ENCODE assay signal across 1 cellular context in the genomic region with DNA sequence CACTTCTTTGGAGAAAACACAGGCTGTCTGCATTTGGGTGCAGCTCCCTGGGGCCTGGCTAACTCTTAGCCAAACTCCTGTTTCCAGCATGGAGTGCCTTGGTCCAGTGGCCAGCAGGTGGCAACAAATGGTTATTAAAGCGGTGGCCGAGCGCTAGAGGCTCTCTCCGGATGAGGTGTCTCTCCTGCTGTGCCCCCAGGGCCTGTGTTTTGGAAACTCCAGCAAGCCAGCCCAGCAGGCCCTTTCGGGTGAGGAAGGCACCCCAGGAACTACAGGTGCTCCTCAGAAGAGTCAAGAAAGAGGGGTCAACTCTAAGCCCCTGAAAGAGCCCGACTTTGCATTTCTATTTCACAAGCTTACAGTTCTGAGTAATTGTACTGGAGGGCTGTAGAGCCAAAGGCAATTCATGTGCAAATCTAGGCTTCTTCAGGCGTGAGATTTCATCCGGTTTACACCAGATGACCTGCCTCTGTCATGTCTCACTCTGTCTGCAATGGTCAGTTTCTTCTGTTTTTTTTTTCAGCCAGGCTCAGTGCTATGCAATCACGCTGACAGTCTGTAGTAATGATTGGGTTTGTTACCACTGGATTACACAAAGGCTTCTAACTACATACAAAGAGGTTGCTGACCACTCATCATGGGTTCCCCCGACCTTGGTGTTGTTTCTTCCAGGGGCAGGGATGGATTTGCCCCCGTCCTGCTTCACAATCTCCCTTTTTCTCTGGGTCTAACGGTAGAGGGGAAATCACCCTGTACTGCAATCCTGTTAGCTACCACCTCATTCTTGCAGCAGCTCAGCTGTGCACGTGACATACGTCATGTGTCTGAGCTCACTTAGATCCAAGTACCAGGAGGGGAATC.
A peak's percentile ranks its signal among the peaks of the same experiment; 100 is the strongest.
TF ChIP-seq lines count a peak whose summit lies in the region.

No MANE protein-coding gene starts in this region.

TF ChIP-seq in WTC11, 78 proteins besides CTCF, POLR2A, EP300 and RAD21 (continued from another document and continues in another):
- TF ChIP-seq, protein P1, sequence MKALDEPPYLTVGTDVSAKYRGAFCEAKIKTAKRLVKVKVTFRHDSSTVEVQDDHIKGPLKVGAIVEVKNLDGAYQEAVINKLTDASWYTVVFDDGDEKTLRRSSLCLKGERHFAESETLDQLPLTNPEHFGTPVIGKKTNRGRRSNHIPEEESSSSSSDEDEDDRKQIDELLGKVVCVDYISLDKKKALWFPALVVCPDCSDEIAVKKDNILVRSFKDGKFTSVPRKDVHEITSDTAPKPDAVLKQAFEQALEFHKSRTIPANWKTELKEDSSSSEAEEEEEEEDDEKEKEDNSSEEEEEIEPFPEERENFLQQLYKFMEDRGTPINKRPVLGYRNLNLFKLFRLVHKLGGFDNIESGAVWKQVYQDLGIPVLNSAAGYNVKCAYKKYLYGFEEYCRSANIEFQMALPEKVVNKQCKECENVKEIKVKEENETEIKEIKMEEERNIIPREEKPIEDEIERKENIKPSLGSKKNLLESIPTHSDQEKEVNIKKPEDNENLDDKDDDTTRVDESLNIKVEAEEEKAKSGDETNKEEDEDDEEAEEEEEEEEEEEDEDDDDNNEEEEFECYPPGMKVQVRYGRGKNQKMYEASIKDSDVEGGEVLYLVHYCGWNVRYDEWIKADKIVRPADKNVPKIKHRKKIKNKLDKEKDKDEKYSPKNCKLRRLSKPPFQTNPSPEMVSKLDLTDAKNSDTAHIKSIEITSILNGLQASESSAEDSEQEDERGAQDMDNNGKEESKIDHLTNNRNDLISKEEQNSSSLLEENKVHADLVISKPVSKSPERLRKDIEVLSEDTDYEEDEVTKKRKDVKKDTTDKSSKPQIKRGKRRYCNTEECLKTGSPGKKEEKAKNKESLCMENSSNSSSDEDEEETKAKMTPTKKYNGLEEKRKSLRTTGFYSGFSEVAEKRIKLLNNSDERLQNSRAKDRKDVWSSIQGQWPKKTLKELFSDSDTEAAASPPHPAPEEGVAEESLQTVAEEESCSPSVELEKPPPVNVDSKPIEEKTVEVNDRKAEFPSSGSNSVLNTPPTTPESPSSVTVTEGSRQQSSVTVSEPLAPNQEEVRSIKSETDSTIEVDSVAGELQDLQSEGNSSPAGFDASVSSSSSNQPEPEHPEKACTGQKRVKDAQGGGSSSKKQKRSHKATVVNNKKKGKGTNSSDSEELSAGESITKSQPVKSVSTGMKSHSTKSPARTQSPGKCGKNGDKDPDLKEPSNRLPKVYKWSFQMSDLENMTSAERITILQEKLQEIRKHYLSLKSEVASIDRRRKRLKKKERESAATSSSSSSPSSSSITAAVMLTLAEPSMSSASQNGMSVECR (CRISPR knock-in tag; IDR thresholded peaks at IDR 0.05; ENCODE audit: borderline replicate concordance): no peak
- TF ChIP-seq ZNF121 (CRISPR knock-in tag; IDR thresholded peaks at IDR 0.05): no peak
- no peak for TF ChIP-seq ATF1 (CRISPR knock-in tag; IDR thresholded peaks at IDR 0.05)
- TF ChIP-seq GABPB1 (CRISPR knock-in tag; IDR thresholded peaks at IDR 0.05): no peak
- TF ChIP-seq ESRRA (CRISPR knock-in tag; IDR thresholded peaks at IDR 0.05; ENCODE audit: borderline replicate concordance): no peak
- TF ChIP-seq NFYB (CRISPR knock-in tag; conservative IDR thresholded peaks at IDR 0.05; ENCODE audit: low read depth): no peak
- peak; percentile 52; the same call in 1 of the 2 replicates for TF ChIP-seq FOXP1 (CRISPR knock-in tag; IDR thresholded peaks at IDR 0.05; ENCODE audit: borderline replicate concordance)
- no peak for TF ChIP-seq ELF4 (CRISPR knock-in tag; IDR thresholded peaks at IDR 0.05; ENCODE audit: low read depth)
- TF ChIP-seq, protein P2, sequence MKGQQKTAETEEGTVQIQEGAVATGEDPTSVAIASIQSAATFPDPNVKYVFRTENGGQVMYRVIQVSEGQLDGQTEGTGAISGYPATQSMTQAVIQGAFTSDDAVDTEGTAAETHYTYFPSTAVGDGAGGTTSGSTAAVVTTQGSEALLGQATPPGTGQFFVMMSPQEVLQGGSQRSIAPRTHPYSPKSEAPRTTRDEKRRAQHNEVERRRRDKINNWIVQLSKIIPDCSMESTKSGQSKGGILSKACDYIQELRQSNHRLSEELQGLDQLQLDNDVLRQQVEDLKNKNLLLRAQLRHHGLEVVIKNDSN (CRISPR knock-in tag; IDR thresholded peaks at IDR 0.05): peak; percentile 65; the same call in 1 of the 2 replicates
- TF ChIP-seq, protein P3, sequence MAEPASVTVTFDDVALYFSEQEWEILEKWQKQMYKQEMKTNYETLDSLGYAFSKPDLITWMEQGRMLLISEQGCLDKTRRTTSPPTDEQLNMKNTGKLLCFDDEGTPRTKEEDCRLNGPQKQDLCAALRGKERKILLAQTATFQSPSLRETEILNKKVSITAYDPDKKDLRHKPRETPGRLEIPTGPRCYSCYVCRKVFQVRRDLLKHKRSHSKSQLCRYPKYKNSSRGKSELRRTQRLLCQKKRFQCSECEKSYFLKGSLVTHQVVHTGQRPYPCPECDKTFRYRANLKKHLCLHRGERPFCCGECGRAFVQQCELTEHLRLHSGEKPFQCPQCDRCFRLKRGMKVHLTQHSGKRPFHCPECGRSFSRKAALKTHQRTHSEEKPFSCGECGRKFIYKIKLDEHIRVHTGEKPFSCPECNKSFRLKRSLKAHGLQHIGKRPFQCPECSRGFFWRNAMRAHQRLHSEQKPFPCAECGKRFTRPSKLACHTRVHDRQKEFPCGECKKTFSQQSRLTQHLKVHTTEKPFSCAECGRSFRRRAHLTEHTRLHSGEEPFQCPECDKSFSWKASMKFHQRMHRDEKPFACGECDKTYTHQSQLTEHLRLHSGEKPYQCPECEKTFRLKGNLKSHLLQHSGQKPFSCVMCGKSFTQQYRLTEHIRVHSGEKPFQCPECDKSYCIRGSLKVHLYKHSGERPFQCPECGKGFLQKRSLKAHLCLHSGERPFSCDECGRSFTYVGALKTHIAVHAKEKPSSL (CRISPR knock-in tag; conservative IDR thresholded peaks at IDR 0.05): no peak
- no peak for TF ChIP-seq OVOL2 (CRISPR knock-in tag; IDR thresholded peaks at IDR 0.05; ENCODE audit: borderline replicate concordance)
- TF ChIP-seq HMGA2 (CRISPR knock-in tag; IDR thresholded peaks at IDR 0.05): no peak
- TF ChIP-seq, protein P4, sequence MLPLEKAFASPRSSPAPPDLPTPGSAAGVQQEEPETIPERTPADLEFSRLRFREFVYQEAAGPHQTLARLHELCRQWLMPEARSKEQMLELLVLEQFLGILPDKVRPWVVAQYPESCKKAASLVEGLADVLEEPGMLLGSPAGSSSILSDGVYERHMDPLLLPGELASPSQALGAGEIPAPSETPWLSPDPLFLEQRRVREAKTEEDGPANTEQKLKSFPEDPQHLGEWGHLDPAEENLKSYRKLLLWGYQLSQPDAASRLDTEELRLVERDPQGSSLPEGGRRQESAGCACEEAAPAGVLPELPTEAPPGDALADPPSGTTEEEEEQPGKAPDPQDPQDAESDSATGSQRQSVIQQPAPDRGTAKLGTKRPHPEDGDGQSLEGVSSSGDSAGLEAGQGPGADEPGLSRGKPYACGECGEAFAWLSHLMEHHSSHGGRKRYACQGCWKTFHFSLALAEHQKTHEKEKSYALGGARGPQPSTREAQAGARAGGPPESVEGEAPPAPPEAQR (CRISPR knock-in tag; IDR thresholded peaks at IDR 0.05): no peak
- TF ChIP-seq JAZF1 (CRISPR knock-in tag; IDR thresholded peaks at IDR 0.05): no peak
- TF ChIP-seq, protein P5, sequence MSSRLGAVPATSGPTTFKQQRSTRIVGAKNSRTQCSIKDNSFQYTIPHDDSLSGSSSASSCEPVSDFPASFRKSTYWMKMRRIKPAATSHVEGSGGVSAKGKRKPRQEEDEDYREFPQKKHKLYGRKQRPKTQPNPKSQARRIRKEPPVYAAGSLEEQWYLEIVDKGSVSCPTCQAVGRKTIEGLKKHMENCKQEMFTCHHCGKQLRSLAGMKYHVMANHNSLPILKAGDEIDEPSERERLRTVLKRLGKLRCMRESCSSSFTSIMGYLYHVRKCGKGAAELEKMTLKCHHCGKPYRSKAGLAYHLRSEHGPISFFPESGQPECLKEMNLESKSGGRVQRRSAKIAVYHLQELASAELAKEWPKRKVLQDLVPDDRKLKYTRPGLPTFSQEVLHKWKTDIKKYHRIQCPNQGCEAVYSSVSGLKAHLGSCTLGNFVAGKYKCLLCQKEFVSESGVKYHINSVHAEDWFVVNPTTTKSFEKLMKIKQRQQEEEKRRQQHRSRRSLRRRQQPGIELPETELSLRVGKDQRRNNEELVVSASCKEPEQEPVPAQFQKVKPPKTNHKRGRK (CRISPR knock-in tag; IDR thresholded peaks at IDR 0.05; ENCODE audit: borderline replicate concordance): no peak
- TF ChIP-seq, protein P6, sequence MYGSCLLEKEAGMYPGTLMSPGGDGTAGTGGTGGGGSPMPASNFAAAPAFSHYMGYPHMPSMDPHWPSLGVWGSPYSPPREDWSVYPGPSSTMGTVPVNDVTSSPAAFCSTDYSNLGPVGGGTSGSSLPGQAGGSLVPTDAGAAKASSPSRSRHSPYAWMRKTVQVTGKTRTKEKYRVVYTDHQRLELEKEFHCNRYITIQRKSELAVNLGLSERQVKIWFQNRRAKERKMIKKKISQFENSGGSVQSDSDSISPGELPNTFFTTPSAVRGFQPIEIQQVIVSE (CRISPR knock-in tag; IDR thresholded peaks at IDR 0.05; ENCODE audit: borderline replicate concordance): no peak
- TF ChIP-seq, protein P7, sequence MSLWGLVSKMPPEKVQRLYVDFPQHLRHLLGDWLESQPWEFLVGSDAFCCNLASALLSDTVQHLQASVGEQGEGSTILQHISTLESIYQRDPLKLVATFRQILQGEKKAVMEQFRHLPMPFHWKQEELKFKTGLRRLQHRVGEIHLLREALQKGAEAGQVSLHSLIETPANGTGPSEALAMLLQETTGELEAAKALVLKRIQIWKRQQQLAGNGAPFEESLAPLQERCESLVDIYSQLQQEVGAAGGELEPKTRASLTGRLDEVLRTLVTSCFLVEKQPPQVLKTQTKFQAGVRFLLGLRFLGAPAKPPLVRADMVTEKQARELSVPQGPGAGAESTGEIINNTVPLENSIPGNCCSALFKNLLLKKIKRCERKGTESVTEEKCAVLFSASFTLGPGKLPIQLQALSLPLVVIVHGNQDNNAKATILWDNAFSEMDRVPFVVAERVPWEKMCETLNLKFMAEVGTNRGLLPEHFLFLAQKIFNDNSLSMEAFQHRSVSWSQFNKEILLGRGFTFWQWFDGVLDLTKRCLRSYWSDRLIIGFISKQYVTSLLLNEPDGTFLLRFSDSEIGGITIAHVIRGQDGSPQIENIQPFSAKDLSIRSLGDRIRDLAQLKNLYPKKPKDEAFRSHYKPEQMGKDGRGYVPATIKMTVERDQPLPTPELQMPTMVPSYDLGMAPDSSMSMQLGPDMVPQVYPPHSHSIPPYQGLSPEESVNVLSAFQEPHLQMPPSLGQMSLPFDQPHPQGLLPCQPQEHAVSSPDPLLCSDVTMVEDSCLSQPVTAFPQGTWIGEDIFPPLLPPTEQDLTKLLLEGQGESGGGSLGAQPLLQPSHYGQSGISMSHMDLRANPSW (CRISPR knock-in tag; conservative IDR thresholded peaks at IDR 0.05; ENCODE audit: low read depth): no peak
- TF ChIP-seq MXD4 (CRISPR knock-in tag; IDR thresholded peaks at IDR 0.05; ENCODE audit: borderline replicate concordance): no peak
- peak; percentile 100 for TF ChIP-seq ZNF423 (CRISPR knock-in tag; IDR thresholded peaks at IDR 0.05)
- TF ChIP-seq, protein P8, sequence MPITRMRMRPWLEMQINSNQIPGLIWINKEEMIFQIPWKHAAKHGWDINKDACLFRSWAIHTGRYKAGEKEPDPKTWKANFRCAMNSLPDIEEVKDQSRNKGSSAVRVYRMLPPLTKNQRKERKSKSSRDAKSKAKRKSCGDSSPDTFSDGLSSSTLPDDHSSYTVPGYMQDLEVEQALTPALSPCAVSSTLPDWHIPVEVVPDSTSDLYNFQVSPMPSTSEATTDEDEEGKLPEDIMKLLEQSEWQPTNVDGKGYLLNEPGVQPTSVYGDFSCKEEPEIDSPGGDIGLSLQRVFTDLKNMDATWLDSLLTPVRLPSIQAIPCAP (CRISPR knock-in tag; IDR thresholded peaks at IDR 0.05): no peak
- TF ChIP-seq TCF7 (CRISPR knock-in tag; IDR thresholded peaks at IDR 0.05; ENCODE audit: low read depth): no peak
- peak; percentile 61; the same call in 1 of the 2 replicates for TF ChIP-seq ZNF138 (CRISPR knock-in tag; conservative IDR thresholded peaks at IDR 0.05)
- TF ChIP-seq ZNF232 (CRISPR knock-in tag; IDR thresholded peaks at IDR 0.05): no peak
- TF ChIP-seq, protein P9, sequence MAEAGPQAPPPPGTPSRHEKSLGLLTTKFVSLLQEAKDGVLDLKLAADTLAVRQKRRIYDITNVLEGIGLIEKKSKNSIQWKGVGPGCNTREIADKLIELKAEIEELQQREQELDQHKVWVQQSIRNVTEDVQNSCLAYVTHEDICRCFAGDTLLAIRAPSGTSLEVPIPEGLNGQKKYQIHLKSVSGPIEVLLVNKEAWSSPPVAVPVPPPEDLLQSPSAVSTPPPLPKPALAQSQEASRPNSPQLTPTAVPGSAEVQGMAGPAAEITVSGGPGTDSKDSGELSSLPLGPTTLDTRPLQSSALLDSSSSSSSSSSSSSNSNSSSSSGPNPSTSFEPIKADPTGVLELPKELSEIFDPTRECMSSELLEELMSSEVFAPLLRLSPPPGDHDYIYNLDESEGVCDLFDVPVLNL (CRISPR knock-in tag; IDR thresholded peaks at IDR 0.05; ENCODE audit: borderline replicate concordance, low read depth): no peak
- TF ChIP-seq, protein P10, sequence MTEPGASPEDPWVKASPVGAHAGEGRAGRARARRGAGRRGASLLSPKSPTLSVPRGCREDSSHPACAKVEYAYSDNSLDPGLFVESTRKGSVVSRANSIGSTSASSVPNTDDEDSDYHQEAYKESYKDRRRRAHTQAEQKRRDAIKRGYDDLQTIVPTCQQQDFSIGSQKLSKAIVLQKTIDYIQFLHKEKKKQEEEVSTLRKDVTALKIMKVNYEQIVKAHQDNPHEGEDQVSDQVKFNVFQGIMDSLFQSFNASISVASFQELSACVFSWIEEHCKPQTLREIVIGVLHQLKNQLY (CRISPR knock-in tag; IDR thresholded peaks at IDR 0.05): no peak
- no peak for TF ChIP-seq NFE2L1 (CRISPR knock-in tag; IDR thresholded peaks at IDR 0.05)
- TF ChIP-seq TEAD4 (CRISPR knock-in tag; IDR thresholded peaks at IDR 0.05): no peak
- no peak for TF ChIP-seq PRRX2 (CRISPR knock-in tag; IDR thresholded peaks at IDR 0.05)
- TF ChIP-seq, protein P11, sequence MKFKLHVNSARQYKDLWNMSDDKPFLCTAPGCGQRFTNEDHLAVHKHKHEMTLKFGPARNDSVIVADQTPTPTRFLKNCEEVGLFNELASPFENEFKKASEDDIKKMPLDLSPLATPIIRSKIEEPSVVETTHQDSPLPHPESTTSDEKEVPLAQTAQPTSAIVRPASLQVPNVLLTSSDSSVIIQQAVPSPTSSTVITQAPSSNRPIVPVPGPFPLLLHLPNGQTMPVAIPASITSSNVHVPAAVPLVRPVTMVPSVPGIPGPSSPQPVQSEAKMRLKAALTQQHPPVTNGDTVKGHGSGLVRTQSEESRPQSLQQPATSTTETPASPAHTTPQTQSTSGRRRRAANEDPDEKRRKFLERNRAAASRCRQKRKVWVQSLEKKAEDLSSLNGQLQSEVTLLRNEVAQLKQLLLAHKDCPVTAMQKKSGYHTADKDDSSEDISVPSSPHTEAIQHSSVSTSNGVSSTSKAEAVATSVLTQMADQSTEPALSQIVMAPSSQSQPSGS (CRISPR knock-in tag; IDR thresholded peaks at IDR 0.05; ENCODE audit: borderline replicate concordance, low read depth): no peak
- TF ChIP-seq IRF2 (CRISPR knock-in tag; IDR thresholded peaks at IDR 0.05; ENCODE audit: borderline replicate concordance, low read depth): no peak
